In the genomic region with DNA sequence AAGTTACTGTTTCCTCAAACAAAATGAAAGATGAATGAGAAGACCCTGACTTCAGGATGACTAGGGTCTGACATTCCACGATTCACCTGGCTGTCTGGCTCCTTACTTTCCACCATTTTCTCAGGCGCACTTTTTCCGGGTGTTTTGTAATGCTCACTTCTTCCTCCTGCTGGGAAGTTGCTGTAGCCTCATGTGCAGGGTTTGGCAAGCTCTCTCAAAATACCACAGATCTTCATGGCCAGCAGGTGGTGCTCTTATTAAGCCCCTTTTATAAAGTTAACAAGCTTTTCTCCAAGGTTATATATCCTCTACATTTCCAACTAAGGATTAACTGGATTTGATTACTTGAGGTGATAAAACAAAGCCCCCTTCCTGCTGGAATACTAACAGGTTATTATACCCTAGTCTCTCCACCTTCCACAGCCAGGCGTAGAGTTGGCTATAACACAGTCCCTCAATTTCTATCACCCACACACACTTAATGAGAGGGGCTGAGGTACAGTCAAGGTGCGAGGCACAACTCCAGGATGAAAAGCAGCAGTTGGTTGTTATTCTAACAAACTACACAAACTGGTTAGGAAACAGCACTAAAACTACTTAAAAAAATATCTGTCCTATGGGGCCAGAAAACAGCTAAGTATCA, we compare ENCODE assay signal across 9 cellular contexts. TPM values are rescaled to one million over a fixed set of nuclear protein-coding genes. Genes with fewer than 3 reads are reported as not detected.
DNase-seq lines count a peak whose midpoint lies in the region; ATAC-seq and TF ChIP-seq lines count a peak whose summit lies in the region.
"Had no signal": no experiment of that assay in that cellular context is flagged by ENCODE, and none has a peak within 500 bp of the region (broad histone marks: within the 10 kb centered on the region; RNA-seq: fewer than 3 reads in every experiment).

No MANE protein-coding gene starts in this region.

- no peak for ATAC-seq in GM19463 (IDR thresholded peaks at IDR 0.05; ENCODE audit: unreplicated experiment)

- TF ChIP-seq CTCF in kidney epithelial cell (IDR thresholded peaks at IDR 0.05; ENCODE audit: insufficient read depth, low read length, poor library complexity, severe bottlenecking) = peak; percentile 88

- DNase-seq in NOMO-1 (lab: John Stamatoyannopoulos, UW; ENCODE audit: unreplicated experiment in 2 of 2) (peak; percentile 32 to 59), NOMO-1 treated with dmso at 0.1 percent for 144 hours (lab: John Stamatoyannopoulos, UW; ENCODE audit: unreplicated experiment) (no peak), NCI-H1694 treated with DMSO at 0.1 percent for 48 hours (lab: John Stamatoyannopoulos, UW) (peak; percentile 90), T1000 (lab: John Stamatoyannopoulos, UW) (peak; percentile 37), kidney epithelial cell (ENCODE audit: low read depth) (peak; percentile 65)
- DNase-seq in central memory CD4-positive, alpha-beta T cell = peak; percentile 34
- DNase-seq in stimulated activated CD4-positive, alpha-beta T cell treated with anti-CD3 and anti-CD28 coated beads, Interleukin-2, amount 100 ng/mL, for 24 hours = peak; percentile 46 to 65

- peaks cover 3% of the 10 kb centered on the region for H3K36me3 ChIP-seq in kidney epithelial cell (ENCODE audit: control insufficient read depth, insufficient read depth, low read length)

- no peak overlapping the region for H3K4me3 ChIP-seq in kidney epithelial cell (ENCODE audit: low read depth, low read length)
- H3K4me3 ChIP-seq: BLaER1 had no signal

- no peaks in the 10 kb centered on the region for H3K27me3 ChIP-seq in kidney epithelial cell (ENCODE audit: control insufficient read depth, insufficient read depth, low read length)
- H3K27me3 ChIP-seq: BLaER1 had no signal

RNA-seq across cellular contexts. Expression of a gene that starts 45.4 kb away (rescaled TPM):
- total RNA-seq in kidney epithelial cell = not detected in 2 replicates
